Comparison of ENCODE assay signal across 8 cellular contexts in genomic region chr13:102584423-102584822, GRCh38.
DNase-seq lines count a peak whose midpoint lies in the region; ATAC-seq and TF ChIP-seq lines count a peak whose summit lies in the region.
"Had no signal": no experiment of that assay in that cellular context is flagged by ENCODE, and none has a peak within 500 bp of the region (broad histone marks: within the 10 kb centered on the region; RNA-seq: fewer than 3 reads in every experiment).

No MANE protein-coding gene starts in this region.

- no peaks in the 10 kb centered on the region for H3K9me3 ChIP-seq in parathyroid adenoma (ENCODE audit: control insufficient read depth, low read length)

- H3K36me3 Mint-ChIP-seq in T-helper 2 cell treated with Interferon-gamma antibody and Interleukin-4, amounts not matched to agents 5 μg/mL and 100 μg/mL, for 36 hours (ENCODE audit: low read depth): no peaks in the 10 kb centered on the region

- DNase-seq in NCI-H69 (lab: John Stamatoyannopoulos, UW) (peak; percentile 40), GM13977 (ENCODE audit: low spot score) (no peak), NCI-H345 treated with DMSO at 0.1 percent for 48 hours (lab: John Stamatoyannopoulos, UW; ENCODE audit: unreplicated experiment) (no peak)
- no peak for DNase-seq in T-helper 2 cell treated with Interferon-gamma antibody and Interleukin-4, amounts not matched to agents 5 μg/mL and 100 μg/mL, for 36 hours (ENCODE audit: low spot score)
- DNase-seq: right cardiac atrium had no signal

- no peaks in the 10 kb centered on the region for H3K4me1 ChIP-seq in parathyroid adenoma

- peak overlapping the region; percentile 53 for H2AFZ ChIP-seq in parathyroid adenoma

- no peaks in the 10 kb centered on the region for H3K9me3 Mint-ChIP-seq in T-helper 2 cell treated with Interferon-gamma antibody and Interleukin-4, amounts not matched to agents 5 μg/mL and 100 μg/mL, for 36 hours

- H3K9ac ChIP-seq in parathyroid adenoma: no peak overlapping the region

- H3K27ac ChIP-seq in parathyroid adenoma: no peak overlapping the region

- TF ChIP-seq CTCF in parathyroid adenoma (IDR thresholded peaks at IDR 0.05) (no peak), GM13977 (IDR thresholded peaks at IDR 0.05; ENCODE audit: extremely low read depth, insufficient read depth, missing control alignments) (no peak)

- no peak overlapping the region for H3K4me3 Mint-ChIP-seq in T-helper 2 cell treated with Interferon-gamma antibody and Interleukin-4, amounts not matched to agents 5 μg/mL and 100 μg/mL, for 36 hours

- H3K27ac Mint-ChIP-seq in T-helper 2 cell treated with Interferon-gamma antibody and Interleukin-4, amounts not matched to agents 5 μg/mL and 100 μg/mL, for 36 hours: no peak overlapping the region

- H3K36me3 ChIP-seq in parathyroid adenoma (ENCODE audit: control insufficient read depth, insufficient read depth, low read length): no peaks in the 10 kb centered on the region

- no peaks in the 10 kb centered on the region for H3K27me3 ChIP-seq in parathyroid adenoma (ENCODE audit: control insufficient read depth, insufficient read depth, low read length)

- peaks cover 7% of the 10 kb centered on the region for H3K27me3 Mint-ChIP-seq in T-helper 2 cell treated with Interferon-gamma antibody and Interleukin-4, amounts not matched to agents 5 μg/mL and 100 μg/mL, for 36 hours (ENCODE audit: low read depth)

- H3K79me2 ChIP-seq in parathyroid adenoma: no peaks in the 10 kb centered on the region

- in situ Hi-C loops in GM13977 (cut with MboI; ENCODE audit: low pct_unique_long_range_greater_than_20kb, low sequenced_read_pairs, unreplicated experiment): no loop called here

- ATAC-seq in GM19351 (IDR thresholded peaks at IDR 0.05; ENCODE audit: unreplicated experiment): peak; percentile 56
- peak; percentile 65 for ATAC-seq in HG02884 (IDR thresholded peaks at IDR 0.05; ENCODE audit: unreplicated experiment)

- peaks cover 15% of the 10 kb centered on the region for H3K4me1 Mint-ChIP-seq in T-helper 2 cell treated with Interferon-gamma antibody and Interleukin-4, amounts not matched to agents 5 μg/mL and 100 μg/mL, for 36 hours (ENCODE audit: low read depth)

- no peak overlapping the region for H3K4me3 ChIP-seq in parathyroid adenoma (ENCODE audit: low read depth, low read length)

- H3K4me2 ChIP-seq in parathyroid adenoma (ENCODE audit: low read length): no peak overlapping the region
